ENCODE assay signal across 15 cellular contexts in genomic region chr6:73560853-73561407, GRCh38. TPM values are rescaled to one million over a fixed set of nuclear protein-coding genes. Genes with fewer than 3 reads are reported as not detected.
A peak's percentile ranks its signal among the peaks of the same experiment; 100 is the strongest.
DNase-seq lines count a peak whose midpoint lies in the region; ATAC-seq lines count a peak whose summit lies in the region.
"Had no signal": no experiment of that assay in that cellular context is flagged by ENCODE, and none has a peak within 500 bp of the region (broad histone marks: within the 10 kb centered on the region; RNA-seq: fewer than 3 reads in every experiment).

No MANE protein-coding gene starts in this region.

- H3K4me1 Mint-ChIP-seq in activated CD4-positive, alpha-beta T cell treated with anti-CD3 and anti-CD28 coated beads for 36 hours = peaks cover 27% of the 10 kb centered on the region
- peaks cover 10 to 16% (median 16%) of the 10 kb centered on the region in 3 donors for H3K4me1 Mint-ChIP-seq in IgD-negative memory B cell
- H3K4me1 Mint-ChIP-seq in stimulated activated memory B cell treated with anti-CD40 and anti-IgM and Interleukin-4, amounts not matched to agents 10 μg/mL and 1 μg/mL and 100 μg/mL, for 72 hours = peaks cover 36% of the 10 kb centered on the region

- no peaks in the 10 kb centered on the region for H3K36me3 Mint-ChIP-seq in activated CD4-positive, alpha-beta T cell treated with anti-CD3 and anti-CD28 coated beads for 36 hours (ENCODE audit: low read depth)
- no peaks in the 10 kb centered on the region for H3K36me3 Mint-ChIP-seq in IgD-negative memory B cell
- H3K36me3 Mint-ChIP-seq in stimulated activated memory B cell treated with anti-CD40 and anti-IgM and Interleukin-4, amounts not matched to agents 10 μg/mL and 1 μg/mL and 100 μg/mL, for 72 hours = no peaks in the 10 kb centered on the region
- H3K36me3 Mint-ChIP-seq: activated naive CD8-positive, alpha-beta T cell treated with anti-CD3 and anti-CD28 coated beads, Interleukin-2, amount 10 ng/mL, durations not matched to agents 7 days and 5 days had no signal

- H3K9me3 Mint-ChIP-seq in activated CD4-positive, alpha-beta T cell treated with anti-CD3 and anti-CD28 coated beads for 36 hours (ENCODE audit: low read depth) = no peaks in the 10 kb centered on the region
- H3K9me3 Mint-ChIP-seq in IgD-negative memory B cell = no peaks in the 10 kb centered on the region
- H3K9me3 Mint-ChIP-seq in stimulated activated memory B cell treated with anti-CD40 and anti-IgM and Interleukin-4, amounts not matched to agents 10 μg/mL and 1 μg/mL and 100 μg/mL, for 72 hours = no peaks in the 10 kb centered on the region
- H3K9me3 Mint-ChIP-seq: activated naive CD8-positive, alpha-beta T cell treated with anti-CD3 and anti-CD28 coated beads, Interleukin-2, amount 10 ng/mL, durations not matched to agents 7 days and 5 days; H9; nephron had no signal

- peak overlapping the region; percentile 47 for H3K27ac Mint-ChIP-seq in activated CD4-positive, alpha-beta T cell treated with anti-CD3 and anti-CD28 coated beads for 36 hours
- H3K27ac Mint-ChIP-seq in IgD-negative memory B cell = peak overlapping the region in 2 of 3 donors; percentile 8 to 23
- H3K27ac Mint-ChIP-seq in stimulated activated memory B cell treated with anti-CD40 and anti-IgM and Interleukin-4, amounts not matched to agents 10 μg/mL and 1 μg/mL and 100 μg/mL, for 72 hours = peak overlapping the region; percentile 83
- H3K27ac Mint-ChIP-seq: activated naive CD8-positive, alpha-beta T cell treated with anti-CD3 and anti-CD28 coated beads, Interleukin-2, amount 10 ng/mL, durations not matched to agents 7 days and 5 days; H9; nephron had no signal

- no peak for DNase-seq in activated CD4-positive, alpha-beta T cell treated with anti-CD3 and anti-CD28 coated beads for 36 hours
- no peak for DNase-seq in activated CD4-positive, alpha-beta T cell treated with anti-CD3 and anti-CD28 coated beads for 1 hour
- no peak for DNase-seq in posterior cingulate gyrus
- no peak for DNase-seq in activated CD4-positive, alpha-beta T cell treated with anti-CD3 and anti-CD28 coated beads, Interleukin-2, amount 50 U/mL, for 1 hour
- DNase-seq in DMS114 treated with DMSO at 0.1 percent for 48 hours (lab: John Stamatoyannopoulos, UW; ENCODE audit: unreplicated experiment) = no peak
- DNase-seq: activated naive CD8-positive, alpha-beta T cell treated with anti-CD3 and anti-CD28 coated beads, Interleukin-2, amount 10 ng/mL, durations not matched to agents 7 days and 5 days; effector memory CD4-positive, alpha-beta T cell; H9; NCI-H1048; stimulated activated CD4-positive, alpha-beta T cell treated with anti-CD3 and anti-CD28 coated beads, Interleukin-4, amount 100 ng/mL, for 1 hour; thyroid gland had no signal

- intact Hi-C loops in activated CD4-positive, alpha-beta T cell treated with anti-CD3 and anti-CD28 coated beads for 36 hours (cut with DNase I, micrococcal nuclease) = loop anchor here (1.0 to 2.0 kb wide), 2 partner anchors 18 to 19 kb away; no protein-coding TSS in a partner anchor
- intact Hi-C loops in posterior cingulate gyrus (cut with DNase I) = no loop called here

- no peak for ATAC-seq in activated CD4-positive, alpha-beta T cell treated with anti-CD3 and anti-CD28 coated beads for 36 hours
- peak; percentile 55 for ATAC-seq in HG02588 (IDR thresholded peaks at IDR 0.05; ENCODE audit: unreplicated experiment)
- peak; percentile 73 for ATAC-seq in stimulated activated memory B cell treated with anti-CD40 and anti-IgM and Interleukin-4, amounts not matched to agents 10 μg/mL and 1 μg/mL and 100 μg/mL, for 72 hours

- CTCF ChIA-PET in activated CD4-positive, alpha-beta T cell treated with anti-CD3 and anti-CD28 coated beads for 36 hours (lab: Charles Lee) = interaction anchor here (1.5 kb wide), 1 partner anchor 17 kb away, joined by 4 read pairs; no protein-coding TSS in a partner anchor

- H3K27me3 Mint-ChIP-seq in activated CD4-positive, alpha-beta T cell treated with anti-CD3 and anti-CD28 coated beads for 36 hours = no peaks in the 10 kb centered on the region
- H3K27me3 Mint-ChIP-seq in IgD-negative memory B cell = no peaks in the 10 kb centered on the region
- no peaks in the 10 kb centered on the region for H3K27me3 Mint-ChIP-seq in stimulated activated memory B cell treated with anti-CD40 and anti-IgM and Interleukin-4, amounts not matched to agents 10 μg/mL and 1 μg/mL and 100 μg/mL, for 72 hours

- POLR2A ChIA-PET in activated CD4-positive, alpha-beta T cell treated with anti-CD3 and anti-CD28 coated beads for 36 hours (lab: Charles Lee) = interaction anchor here (2.1 kb wide), 1 partner anchor 20 kb away, joined by 4 read pairs; no protein-coding TSS in a partner anchor

- no peak overlapping the region for H3K4me3 Mint-ChIP-seq in activated CD4-positive, alpha-beta T cell treated with anti-CD3 and anti-CD28 coated beads for 36 hours
- H3K4me3 Mint-ChIP-seq in IgD-negative memory B cell = peak overlapping the region; percentile 16 to 63 (median 32)
- peak overlapping the region; percentile 46 for H3K4me3 Mint-ChIP-seq in stimulated activated memory B cell treated with anti-CD40 and anti-IgM and Interleukin-4, amounts not matched to agents 10 μg/mL and 1 μg/mL and 100 μg/mL, for 72 hours
- H3K4me3 Mint-ChIP-seq: activated naive CD8-positive, alpha-beta T cell treated with anti-CD3 and anti-CD28 coated beads, Interleukin-2, amount 10 ng/mL, durations not matched to agents 7 days and 5 days; H9; nephron had no signal

RNA-seq across cellular contexts. Expression of gene EEF1A1, which starts 40.1 kb away (rescaled TPM):
- total RNA-seq in activated CD4-positive, alpha-beta T cell treated with anti-CD3 and anti-CD28 coated beads for 36 hours = over 10,000 TPM; 11,209 to 15,482 TPM
- polyA plus RNA-seq in IgD-negative memory B cell = 11,514 TPM

Comparison
In these comparisons a context has a peak if more than half of its experiments do, and no peak if none do; other contexts are left out.
1. H3K27ac Mint-ChIP-seq: peak in every context shown above with its lines; median percentile 83 in stimulated activated memory B cell treated with anti-CD40 and anti-IgM and Interleukin-4, amounts not matched to agents 10 μg/mL and 1 μg/mL and 100 μg/mL, for 72 hours; 47 in activated CD4-positive, alpha-beta T cell treated with anti-CD3 and anti-CD28 coated beads for 36 hours; 16 in IgD-negative memory B cell.